2 cellular contexts compared by ENCODE assay signal in genomic region chr15:50126072-50126471, GRCh38.
TF ChIP-seq lines count a peak whose summit lies in the region.

No MANE protein-coding gene starts in this region.

TF ChIP-seq in A549, 52 proteins besides CTCF, POLR2A, EP300 and RAD21:
- no peak for TF ChIP-seq TFCP2L1 (CRISPR knock-in tag; IDR thresholded peaks at IDR 0.05)
- 0 out of 2 replicates have a peak, but pooled peaks have one; percentile 50 for TF ChIP-seq HOXB13 (CRISPR knock-in tag; IDR thresholded peaks at IDR 0.05; ENCODE audit: low read depth)
- TF ChIP-seq ATOH8 (CRISPR knock-in tag; IDR thresholded peaks at IDR 0.05; ENCODE audit: low read depth), result peak; percentile 47; the same call in 1 of the 2 replicates
- TF ChIP-seq EHF (CRISPR knock-in tag; IDR thresholded peaks at IDR 0.05), result no peak
- peak; percentile 81; the same call in 1 of the 2 replicates for TF ChIP-seq ZNF302 (CRISPR knock-in tag; IDR thresholded peaks at IDR 0.05)

TF ChIP-seq in IMR-90, 13 proteins besides CTCF, POLR2A, EP300 and RAD21:
- no peak for TF ChIP-seq NFE2L2 (IDR thresholded peaks at IDR 0.05; ENCODE audit: low read depth, low read length)
- TF ChIP-seq CEBPB (IDR thresholded peaks at IDR 0.05; ENCODE audit: low read depth, low read length), result no peak
- no peak for TF ChIP-seq CHD1 (IDR thresholded peaks at IDR 0.05; ENCODE audit: low read depth, low read length)
- TF ChIP-seq RCOR1 (IDR thresholded peaks at IDR 0.05; ENCODE audit: insufficient replicate concordance, low read length), result no peak
- TF ChIP-seq FOS (IDR thresholded peaks at IDR 0.05; ENCODE audit: low read depth, low read length), result no peak
- no peak for TF ChIP-seq RFX5 (IDR thresholded peaks at IDR 0.05; ENCODE audit: low read depth, low read length)
- TF ChIP-seq ELK1 (IDR thresholded peaks at IDR 0.05; ENCODE audit: borderline replicate concordance, low read depth, low read length), result no peak
- no peak for TF ChIP-seq MAZ (IDR thresholded peaks at IDR 0.05; ENCODE audit: borderline replicate concordance, low read depth, low read length)
- TF ChIP-seq SMC3 (IDR thresholded peaks at IDR 0.05; ENCODE audit: low read depth, low read length), result no peak
- TF ChIP-seq MAFK (IDR thresholded peaks at IDR 0.05; ENCODE audit: low read depth, low read length), result no peak
- TF ChIP-seq BHLHE40 (IDR thresholded peaks at IDR 0.05; ENCODE audit: low read depth, low read length), result no peak
- TF ChIP-seq MXI1 (IDR thresholded peaks at IDR 0.05; ENCODE audit: borderline replicate concordance, low read depth, low read length), result no peak
- no peak for TF ChIP-seq USF2 (IDR thresholded peaks at IDR 0.05; ENCODE audit: low read depth, low read length)
TF ChIP-seq in IMR-90: peak in this region for 0.
